In genomic region chr12:14260011-14260993, GRCh38 we compare ENCODE assay signal across 8 cellular contexts.
DNase-seq lines count a peak whose midpoint lies in the region; ATAC-seq and TF ChIP-seq lines count a peak whose summit lies in the region.

No MANE protein-coding gene starts in this region.

- H3K4me3 Mint-ChIP-seq in T-cell, result no peak overlapping the region
- H3K4me3 Mint-ChIP-seq in natural killer cell treated with Interleukin-12 subunit alpha and Interleukin-12 subunit beta and Interleukin-15 and Interleukin-18, amount 100 ng/mL, for 72 hours, result peak overlapping the region; percentile 49

- CTCF ChIA-PET in A673 (lab: Charles Lee), result no interaction called here
- CTCF ChIA-PET in T-cell (lab: Charles Lee), result interaction anchor here in 1 of 2 donors (1.7 kb wide), 1 partner anchor 157 kb away, joined by 7 read pairs; no protein-coding TSS in a partner anchor

- DNase-seq in A673 (ENCODE audit: low spot score), result peak; percentile 96
- DNase-seq in HT-29 (ENCODE audit: low spot score), result peak; percentile 92
- DNase-seq in T-cell, result peak in 5 of 34 experiments; percentile 5 to 20 (median 19)
- peak; percentile 94 for DNase-seq in foreskin melanocyte
- no peak for DNase-seq in natural killer cell treated with Interleukin-12 subunit alpha and Interleukin-12 subunit beta and Interleukin-15 and Interleukin-18, amount 100 ng/mL, for 72 hours (ENCODE audit: low spot score)
- no peak for DNase-seq in HuH-7.5 (ENCODE audit: low spot score)
- DNase-seq in stimulated activated CD4-positive, alpha-beta T cell treated with anti-CD3 and anti-CD28 coated beads, Interleukin-4, amount 100 ng/mL, for 24 hours, result no peak

- H3K27me3 Mint-ChIP-seq in T-cell, result no peaks in the 10 kb centered on the region
- H3K27me3 Mint-ChIP-seq in natural killer cell treated with Interleukin-12 subunit alpha and Interleukin-12 subunit beta and Interleukin-15 and Interleukin-18, amount 100 ng/mL, for 72 hours, result no peaks in the 10 kb centered on the region

- intact Hi-C loops in A673 (cut with micrococcal nuclease; ENCODE audit: unreplicated experiment), result loop anchor here (1.0 kb wide), 1 partner anchor 105 kb away; the partner anchor contains the start of gene ATF7IP

- H3K27ac Mint-ChIP-seq in T-cell, result peak overlapping the region; percentile 49 to 78
- peak overlapping the region; percentile 60 to 79 for H3K27ac Mint-ChIP-seq in natural killer cell treated with Interleukin-12 subunit alpha and Interleukin-12 subunit beta and Interleukin-15 and Interleukin-18, amount 100 ng/mL, for 72 hours

- H3K4me1 ChIP-seq in A673 (ENCODE audit: insufficient read depth, low read length, poor library complexity, severe bottlenecking), result peaks cover 48% of the 10 kb centered on the region

- H3K4me1 Mint-ChIP-seq in T-cell, result peaks cover 52 to 53% (median 52%) of the 10 kb centered on the region in 3 donors
- H3K4me1 Mint-ChIP-seq in natural killer cell treated with Interleukin-12 subunit alpha and Interleukin-12 subunit beta and Interleukin-15 and Interleukin-18, amount 100 ng/mL, for 72 hours (ENCODE audit: low read depth in 2 of 2), result peaks cover 39 to 47% of the 10 kb centered on the region in 2 donors

- H3K9me3 Mint-ChIP-seq in T-cell, result peaks cover 0 to 4% (median 4%) of the 10 kb centered on the region in 3 donors
- peaks cover 4% of the 10 kb centered on the region for H3K9me3 Mint-ChIP-seq in natural killer cell treated with Interleukin-12 subunit alpha and Interleukin-12 subunit beta and Interleukin-15 and Interleukin-18, amount 100 ng/mL, for 72 hours

- peaks cover 4% of the 10 kb centered on the region for H3K36me3 Mint-ChIP-seq in T-cell
- no peaks in the 10 kb centered on the region for H3K36me3 Mint-ChIP-seq in natural killer cell treated with Interleukin-12 subunit alpha and Interleukin-12 subunit beta and Interleukin-15 and Interleukin-18, amount 100 ng/mL, for 72 hours

- no TSS peak for BruUV-seq in A673 (replicated peaks; lab: Mats Ljungman, UMichigan)

- H3K36me3 ChIP-seq in A673 (ENCODE audit: insufficient read depth, low read length, poor library complexity, severe bottlenecking), result no peaks in the 10 kb centered on the region

- peaks cover 15% of the 10 kb centered on the region for H3K9me3 ChIP-seq in A673 (ENCODE audit: low read depth, low read length, poor library complexity, severe bottlenecking)

- H3K4me3 ChIP-seq in A673 (ENCODE audit: low read depth, low read length, poor library complexity, severe bottlenecking), result peak overlapping the region; percentile 1

- H3K27me3 ChIP-seq in A673 (replicated peaks; ENCODE audit: insufficient read depth, low read depth, low read length, poor library complexity), result no peaks in the 10 kb centered on the region

- ATAC-seq in T-cell (replicated peaks in 1 of 4), result no peak
- ATAC-seq in natural killer cell treated with Interleukin-12 subunit alpha and Interleukin-12 subunit beta and Interleukin-15 and Interleukin-18, amount 100 ng/mL, for 72 hours, result no peak
- no peak for ATAC-seq in HG02571 (IDR thresholded peaks at IDR 0.05; ENCODE audit: unreplicated experiment)

- POLR2A ChIA-PET in A673 (lab: Charles Lee; ENCODE audit: low non-redundant PET) (interaction anchor here (0.7 to 0.8 kb wide), 2 partner anchors 8 to 105 kb away, joined by 3 read pairs; no protein-coding TSS in a partner anchor), T-cell (lab: Charles Lee) (interaction anchor here in 1 of 2 donors (0.6 kb wide), 1 partner anchor 99 kb away, joined by 9 read pairs; no protein-coding TSS in a partner anchor)

- TF ChIP-seq CTCF in A673 (conservative IDR thresholded peaks at IDR 0.05; ENCODE audit: low read depth, low read length), result no peak

- H3K27ac ChIP-seq in A673 (ENCODE audit: low read depth, low read length, poor library complexity, severe bottlenecking), result peak overlapping the region; percentile 96

Comparison
In these comparisons a context has a peak if more than half of its experiments do, and no peak if none do; other contexts are left out.
1. DNase-seq: peak in A673 (single experiment), HT-29 (single experiment) and foreskin melanocyte (single experiment); none in natural killer cell treated with Interleukin-12 subunit alpha and Interleukin-12 subunit beta and Interleukin-15 and Interleukin-18, amount 100 ng/mL, for 72 hours (single experiment), HuH-7.5 (single experiment) and stimulated activated CD4-positive, alpha-beta T cell treated with anti-CD3 and anti-CD28 coated beads, Interleukin-4, amount 100 ng/mL, for 24 hours (single experiment).